6 cellular contexts compared by ENCODE assay signal in the genomic region with DNA sequence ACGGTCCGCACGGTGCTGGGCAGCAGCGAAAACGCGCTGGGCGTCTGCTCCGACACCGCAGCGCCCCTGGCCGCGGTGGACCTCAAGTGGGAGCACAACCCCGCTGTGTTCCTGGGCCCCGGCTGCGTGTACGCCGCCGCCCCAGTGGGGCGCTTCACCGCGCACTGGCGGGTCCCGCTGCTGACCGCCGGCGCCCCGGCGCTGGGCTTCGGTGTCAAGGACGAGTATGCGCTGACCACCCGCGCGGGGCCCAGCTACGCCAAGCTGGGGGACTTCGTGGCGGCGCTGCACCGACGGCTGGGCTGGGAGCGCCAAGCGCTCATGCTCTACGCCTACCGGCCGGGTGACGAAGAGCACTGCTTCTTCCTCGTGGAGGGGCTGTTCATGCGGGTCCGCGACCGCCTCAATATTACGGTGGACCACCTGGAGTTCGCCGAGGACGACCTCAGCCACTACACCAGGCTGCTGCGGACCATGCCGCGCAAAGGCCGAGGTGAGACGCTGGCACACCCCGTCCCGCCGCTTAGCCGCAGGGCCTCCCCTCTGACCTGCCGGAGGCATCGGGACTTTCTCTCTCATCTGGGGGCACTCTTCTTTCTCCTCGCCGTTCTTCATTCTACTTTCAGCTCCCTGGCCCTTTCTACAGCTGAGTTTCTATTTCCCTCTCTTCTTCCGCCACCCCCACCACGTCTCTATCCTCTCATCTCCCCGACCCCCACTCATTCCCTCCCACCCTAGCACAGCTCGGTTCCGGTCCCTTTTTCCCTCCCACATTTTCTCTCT. TPM values are rescaled to one million over a fixed set of nuclear protein-coding genes. Genes with fewer than 3 reads are reported as not detected.
DNase-seq lines count a peak whose midpoint lies in the region; ATAC-seq and TF ChIP-seq lines count a peak whose summit lies in the region.

No MANE protein-coding gene starts in this region.

- no peaks in the 10 kb centered on the region for H3K9me3 ChIP-seq in HEK293 (ENCODE audit: control insufficient read depth, insufficient read depth, low read depth, low read length)

- H3K9ac ChIP-seq in mesendoderm (ENCODE audit: low read length): peak overlapping the region; percentile 82

- H3K27ac Mint-ChIP-seq in activated naive CD4-positive, alpha-beta T cell treated with anti-CD3 and anti-CD28 coated beads, Interleukin-2, amount 50 U/mL, for 24 hours: no peak overlapping the region

- no peaks in the 10 kb centered on the region for H3K9me3 Mint-ChIP-seq in activated naive CD4-positive, alpha-beta T cell treated with anti-CD3 and anti-CD28 coated beads, Interleukin-2, amount 50 U/mL, for 24 hours

- ATAC-seq in GM18511 (IDR thresholded peaks at IDR 0.05; ENCODE audit: unreplicated experiment): no peak
- ATAC-seq in HG03159 (IDR thresholded peaks at IDR 0.05; ENCODE audit: unreplicated experiment): no peak
- no peak for ATAC-seq in GM19328 (IDR thresholded peaks at IDR 0.05; ENCODE audit: unreplicated experiment)

- no peak overlapping the region for H2BK5ac ChIP-seq in mesendoderm (ENCODE audit: low read length)

- no peaks in the 10 kb centered on the region for H3K79me2 ChIP-seq in mesendoderm (ENCODE audit: control insufficient read depth, insufficient read depth, low read length)

- H3K4me1 Mint-ChIP-seq in activated naive CD4-positive, alpha-beta T cell treated with anti-CD3 and anti-CD28 coated beads, Interleukin-2, amount 50 U/mL, for 24 hours: peaks cover 24% of the 10 kb centered on the region

- H3K27me3 Mint-ChIP-seq in activated naive CD4-positive, alpha-beta T cell treated with anti-CD3 and anti-CD28 coated beads, Interleukin-2, amount 50 U/mL, for 24 hours: peaks cover 27% of the 10 kb centered on the region

- H3K4ac ChIP-seq in mesendoderm (ENCODE audit: low read depth, low read length): peak overlapping the region; percentile 64

- H3K56ac ChIP-seq in mesendoderm (ENCODE audit: low read length): peak overlapping the region; percentile 95

- H4K5ac ChIP-seq in mesendoderm (ENCODE audit: low read length): no peak overlapping the region

- no peaks in the 10 kb centered on the region for H3K36me3 Mint-ChIP-seq in activated naive CD4-positive, alpha-beta T cell treated with anti-CD3 and anti-CD28 coated beads, Interleukin-2, amount 50 U/mL, for 24 hours

- no peak for TF ChIP-seq CTCF in HEK293 (tag by site-specific recombination; IDR thresholded peaks at IDR 0.05)

- POLR2A ChIA-PET in HEK293 (lab: Yijun Ruan, JAX): interaction anchor here (2.1 kb wide), 1 partner anchor 48 kb away, joined by 6 read pairs; the partner anchor contains the start of gene INTS3

- no peak overlapping the region for H2AK5ac ChIP-seq in mesendoderm (ENCODE audit: low read length)

- H3K4me3 ChIP-seq in HEK293 (ENCODE audit: low read depth, low read length): peak overlapping the region; percentile 42
- peak overlapping the region; percentile 58 for H3K4me3 ChIP-seq in mesendoderm (ENCODE audit: low read length)

- WGBS in mesendoderm (ENCODE audit: extremely low coverage, insufficient coverage, low lambda C conversion rate): no CpG with 5 or more reads among the region's 73 CpGs

- H3K27me3 ChIP-seq in mesendoderm (ENCODE audit: insufficient read depth, low read length, poor library complexity): no peaks in the 10 kb centered on the region

- H3K4me1 ChIP-seq in HEK293 (ENCODE audit: control insufficient read depth, insufficient read depth, low read length): no peaks in the 10 kb centered on the region; the same call in 1 of the 2 replicates
- peaks cover 3% of the 10 kb centered on the region for H3K4me1 ChIP-seq in mesendoderm (ENCODE audit: control insufficient read depth, low read depth, low read length)

- CTCF ChIA-PET in HEK293 (lab: Yijun Ruan, JAX): interaction anchor here (0.6 to 6.0 kb wide), 9 partner anchors 71 to 400 kb away, joined by 3 to 55 read pairs (median 3); no protein-coding TSS in a partner anchor

- peak overlapping the region; percentile 89 for H3K23ac ChIP-seq in mesendoderm (ENCODE audit: low read length)

- no peak overlapping the region for H4K8ac ChIP-seq in mesendoderm (ENCODE audit: low read depth, low read length)

- H3K4me2 ChIP-seq in mesendoderm (ENCODE audit: low read length): peak overlapping the region; percentile 95

- H3K18ac ChIP-seq in mesendoderm (ENCODE audit: low read length): peak overlapping the region; percentile 44

- H3K4me3 Mint-ChIP-seq in activated naive CD4-positive, alpha-beta T cell treated with anti-CD3 and anti-CD28 coated beads, Interleukin-2, amount 50 U/mL, for 24 hours: peak overlapping the region; percentile 86

- H3K27ac ChIP-seq in HEK293 (ENCODE audit: extremely low read depth, low read depth, low read length) (no peak overlapping the region; the same call in 1 of the 2 replicates), mesendoderm (ENCODE audit: low read depth, low read length) (no peak overlapping the region)

- no peaks in the 10 kb centered on the region for H3K79me1 ChIP-seq in mesendoderm (ENCODE audit: low read length)

- DNase-seq in mesendoderm: no peak

- no peak overlapping the region for H2BK120ac ChIP-seq in mesendoderm (ENCODE audit: low read depth, low read length)

- H3K36me3 ChIP-seq in HEK293 (ENCODE audit: control insufficient read depth in 2 of 2, insufficient read depth in 1 of 2, low read length in 2 of 2) (no peaks in the 10 kb centered on the region), mesendoderm (ENCODE audit: control insufficient read depth, insufficient read depth, low read length) (no peaks in the 10 kb centered on the region)

- H2BK15ac ChIP-seq in mesendoderm (replicated peaks; ENCODE audit: low read depth): no peak overlapping the region

TF ChIP-seq in HEK293, 187 proteins besides CTCF, POLR2A, EP300 and RAD21:
- TF ChIP-seq ZNF366 (tag by site-specific recombination; conservative IDR thresholded peaks at IDR 0.05) (peak; percentile 81; the same call in 1 of the 2 replicates), PRDM1 (tag by site-specific recombination; IDR thresholded peaks at IDR 0.05) (peak; percentile 92), ZNF639 (tag by site-specific recombination; IDR thresholded peaks at IDR 0.05) (no peak)

RNA-seq across cellular contexts. Expression of gene NPR1, which starts 1.0 kb away (rescaled TPM):
- polyA plus RNA-seq in mesendoderm (2013, experiment 1 of 2): 1.6 TPM
- 1.5 TPM for polyA plus RNA-seq in mesendoderm (2013, experiment 2 of 2)

RNA-seq across cellular contexts. Expression of gene ILF2, which starts 8.7 kb away (rescaled TPM):
- 373 TPM for polyA plus RNA-seq in mesendoderm (2013, experiment 1 of 2)
- polyA plus RNA-seq in mesendoderm (2013, experiment 2 of 2): 378 TPM

RNA-seq across cellular contexts. Expression of gene SNAPIN, which starts 21.0 kb away (rescaled TPM):
- 19.9 TPM for polyA plus RNA-seq in mesendoderm (2013, experiment 1 of 2)
- polyA plus RNA-seq in mesendoderm (2013, experiment 2 of 2): 21.5 TPM

RNA-seq across cellular contexts. Expression of gene CHTOP, which starts 45.7 kb away (rescaled TPM):
- polyA plus RNA-seq in mesendoderm (2013, experiment 1 of 2): 88.9 TPM
- 88.2 TPM for polyA plus RNA-seq in mesendoderm (2013, experiment 2 of 2)

RNA-seq across cellular contexts. Expression of gene INTS3, which starts 48.3 kb away (rescaled TPM):
- polyA plus RNA-seq in mesendoderm (2013, experiment 1 of 2): 24.5 TPM
- 24.1 TPM for polyA plus RNA-seq in mesendoderm (2013, experiment 2 of 2)
